24 cellular contexts compared by ENCODE assay signal in genomic region chr5:13833440-13833839, GRCh38.
A peak's percentile ranks its signal among the peaks of the same experiment; 100 is the strongest.
DNase-seq lines count a peak whose midpoint lies in the region; ATAC-seq, FAIRE-seq and TF ChIP-seq lines count a peak whose summit lies in the region.
"Had no signal": no experiment of that assay in that cellular context is flagged by ENCODE, and none has a peak within 500 bp of the region (broad histone marks: within the 10 kb centered on the region; RNA-seq: fewer than 3 reads in every experiment).

No MANE protein-coding gene starts in this region.

- no peak for TF ChIP-seq POLR2A in A549 (IDR thresholded peaks at IDR 0.05; ENCODE audit: low read length)
- TF ChIP-seq POLR2A in body of pancreas (IDR thresholded peaks at IDR 0.05) = no peak

- no peak overlapping the region for H3K27ac ChIP-seq in A549
- H3K27ac ChIP-seq in AG04450 (ENCODE audit: low read depth, low read length) = no peak overlapping the region
- H3K27ac ChIP-seq in Panc1 (ENCODE audit: low read length) = no peak overlapping the region
- H3K27ac ChIP-seq in body of pancreas = no peak overlapping the region
- no peak overlapping the region for H3K27ac ChIP-seq in osteoblast (ENCODE audit: low read depth, low read length)
- H3K27ac ChIP-seq: BLaER1 treated with 17β-estradiol and CSF1 and Interleukin-3, amounts not matched to agents 10 nM and 100 nM had no signal

- no peak for FAIRE-seq in A549 (lab: Jason Lieb, UNC)
- FAIRE-seq: D721Med, GM12891, GM18507, H54 had no signal

- intact Hi-C loops in Panc1 (cut with micrococcal nuclease; ENCODE audit: unreplicated experiment) = no loop called here
- intact Hi-C loops in body of pancreas (cut with DNase I) = no loop called here

- 44% methylated on average over 3 of the region's 3 CpGs for WGBS in A549 (ENCODE audit: missing lambda C conversion rate)
- 30 to 39% methylated on average over 3 of the region's 3 CpGs for WGBS in body of pancreas, 2 donors

- TF ChIP-seq CTCF in A549 (IDR thresholded peaks at IDR 0.05) = no peak
- TF ChIP-seq CTCF in AG04450 (IDR thresholded peaks at IDR 0.05; ENCODE audit: low read depth, low read length) = 0 out of 2 replicates have a peak, but pooled peaks have one; percentile 5
- TF ChIP-seq CTCF in Panc1 (IDR thresholded peaks at IDR 0.05) = 0 out of 2 replicates have a peak, but pooled peaks have one; percentile 5
- no peak for TF ChIP-seq CTCF in body of pancreas (IDR thresholded peaks at IDR 0.05)
- no peak for TF ChIP-seq CTCF in osteoblast (IDR thresholded peaks at IDR 0.05; ENCODE audit: extremely low read depth, low read depth, low read length)

- POLR2A ChIA-PET in A549 (lab: Yijun Ruan, JAX) (no interaction called here), AG04450 (lab: Yijun Ruan, JAX) (no interaction called here), Panc1 (lab: Charles Lee) (interaction anchor here (0.5 kb wide), 1 partner anchor 8 kb away, joined by 3 read pairs; no protein-coding TSS in a partner anchor)

- BruUV-seq in Panc1 (replicated peaks; lab: Mats Ljungman, UMichigan) = no TSS peak

- H3K27me3 Mint-ChIP-seq in T-helper 2 cell treated with Interferon-gamma antibody and Interleukin-4, amounts not matched to agents 5 μg/mL and 100 μg/mL, for 36 hours (ENCODE audit: low read depth) = no peaks in the 10 kb centered on the region
- H3K27me3 Mint-ChIP-seq: CD4-positive, alpha-beta T cell; CD8-positive, alpha-beta memory T cell had no signal

- no peak overlapping the region for H3K27ac Mint-ChIP-seq in T-helper 2 cell treated with Interferon-gamma antibody and Interleukin-4, amounts not matched to agents 5 μg/mL and 100 μg/mL, for 36 hours
- H3K27ac Mint-ChIP-seq: CD14-positive monocyte; CD4-positive, alpha-beta T cell; CD8-positive, alpha-beta memory T cell; HFFc6 had no signal

- H3K27me3 ChIP-seq in AG04450 (ENCODE audit: control insufficient read depth, insufficient read depth, low read length) (no peaks in the 10 kb centered on the region), Panc1 (ENCODE audit: control insufficient read depth, insufficient read depth, low read length) (no peaks in the 10 kb centered on the region), body of pancreas (no peaks in the 10 kb centered on the region), osteoblast (ENCODE audit: insufficient read depth, low read length) (no peaks in the 10 kb centered on the region)
- H3K27me3 ChIP-seq: BLaER1 treated with 17β-estradiol and CSF1 and Interleukin-3, amounts not matched to agents 10 nM and 100 nM had no signal

- H3K4me1 ChIP-seq in A549 (no peaks in the 10 kb centered on the region), Panc1 (ENCODE audit: control insufficient read depth, insufficient read depth, low read length) (no peaks in the 10 kb centered on the region), body of pancreas (peaks cover 6% of the 10 kb centered on the region), osteoblast (ENCODE audit: insufficient read depth, low read length) (no peaks in the 10 kb centered on the region)
- H3K4me1 ChIP-seq: BE2C; BLaER1 treated with 17β-estradiol and CSF1 and Interleukin-3, amounts not matched to agents 10 nM and 100 nM; HAP-1 had no signal

- no peak overlapping the region for H3K4me3 Mint-ChIP-seq in T-helper 2 cell treated with Interferon-gamma antibody and Interleukin-4, amounts not matched to agents 5 μg/mL and 100 μg/mL, for 36 hours
- H3K4me3 Mint-ChIP-seq: CD14-positive monocyte; CD4-positive, alpha-beta T cell; CD8-positive, alpha-beta memory T cell; HFFc6 had no signal

- no peak overlapping the region for H2AFZ ChIP-seq in osteoblast (ENCODE audit: low read length)

- H3K79me2 ChIP-seq in osteoblast (ENCODE audit: insufficient read depth, low read length) = no peaks in the 10 kb centered on the region

- H3K9me3 Mint-ChIP-seq in T-helper 2 cell treated with Interferon-gamma antibody and Interleukin-4, amounts not matched to agents 5 μg/mL and 100 μg/mL, for 36 hours = peaks cover 22% of the 10 kb centered on the region

- no peaks in the 10 kb centered on the region for H3K36me3 Mint-ChIP-seq in T-helper 2 cell treated with Interferon-gamma antibody and Interleukin-4, amounts not matched to agents 5 μg/mL and 100 μg/mL, for 36 hours (ENCODE audit: low read depth)
- H3K36me3 Mint-ChIP-seq: CD14-positive monocyte had no signal

- ATAC-seq in A549 = 0 out of 6 replicates have a peak, but pooled peaks of 1 of the 2 experiments have one; percentile 34
- no peak for ATAC-seq in Panc1
- peak; percentile 18 for ATAC-seq in body of pancreas
- no peak for ATAC-seq in GM19324 (IDR thresholded peaks at IDR 0.05; ENCODE audit: low FRiP score, unreplicated experiment)

- no peaks in the 10 kb centered on the region for H3K9me3 ChIP-seq in A549
- H3K9me3 ChIP-seq in AG04450 (ENCODE audit: control insufficient read depth, insufficient read depth, low read length) = no peaks in the 10 kb centered on the region; the same call in 1 of the 2 replicates
- H3K9me3 ChIP-seq in Panc1 (ENCODE audit: control insufficient read depth, insufficient read depth, low read depth, low read length) = 0 out of 2 replicates have a peak, but pooled peaks cover 2% of the 10 kb centered on the region
- H3K9me3 ChIP-seq in body of pancreas = no peaks in the 10 kb centered on the region
- H3K9me3 ChIP-seq in osteoblast (ENCODE audit: low read depth, low read length) = no peaks in the 10 kb centered on the region
- H3K9me3 ChIP-seq: BE2C, HAP-1 had no signal

- no peaks in the 10 kb centered on the region for H4K20me1 ChIP-seq in osteoblast (ENCODE audit: insufficient read depth, low read length)
- H4K20me1 ChIP-seq: BLaER1 treated with 17β-estradiol and CSF1 and Interleukin-3, amounts not matched to agents 10 nM and 100 nM had no signal

- H3K36me3 ChIP-seq in Panc1 (ENCODE audit: control insufficient read depth, insufficient read depth, low read length) (no peaks in the 10 kb centered on the region), body of pancreas (replicated peaks in 1 of 2; ENCODE audit: insufficient read depth in 1 of 2, low read depth in 2 of 2) (no peaks in the 10 kb centered on the region), osteoblast (ENCODE audit: insufficient read depth, low read length) (no peaks in the 10 kb centered on the region)
- H3K36me3 ChIP-seq: BE2C; BLaER1 treated with 17β-estradiol and CSF1 and Interleukin-3, amounts not matched to agents 10 nM and 100 nM; HAP-1 had no signal

- DNase-seq in A549 (ENCODE audit: low read depth in 1 of 2, low spot score in 1 of 2) = no peak
- no peak for DNase-seq in AG04450 (ENCODE audit: low read depth, low spot score)
- no peak for DNase-seq in Panc1 (ENCODE audit: low read depth, low spot score)
- no peak for DNase-seq in body of pancreas
- no peak for DNase-seq in T-helper 2 cell treated with Interferon-gamma antibody and Interleukin-4, amounts not matched to agents 5 μg/mL and 100 μg/mL, for 36 hours (ENCODE audit: low spot score)
- DNase-seq in osteoblast (ENCODE audit: insufficient read length, low spot score, missing footprints) = no peak
- no peak for DNase-seq in EL
- DNase-seq: AML-193; BE2C; CD4-positive, alpha-beta T cell; CD8-positive, alpha-beta memory T cell; DMS 273 treated with DMSO at 0.1 percent for 48 hours; DMS79; GF-D8; GOT3; HFFc6 had no signal

- no peak for TF ChIP-seq RAD21 in A549 (conservative IDR thresholded peaks at IDR 0.05 in 1 of 2, IDR thresholded peaks at IDR 0.05 in 1 of 2)

- H3K4me2 ChIP-seq in A549 (no peak overlapping the region), osteoblast (ENCODE audit: insufficient read depth, low read length) (no peak overlapping the region)
- H3K4me2 ChIP-seq: BLaER1 treated with 17β-estradiol and CSF1 and Interleukin-3, amounts not matched to agents 10 nM and 100 nM had no signal

- H3K4me3 ChIP-seq in A549 (no peak overlapping the region), AG04450 (ENCODE audit: low read depth, low read length) (no peak overlapping the region), Panc1 (ENCODE audit: low read depth in 2 of 2, low read length in 2 of 2) (no peak overlapping the region), body of pancreas (no peak overlapping the region), osteoblast (ENCODE audit: insufficient read depth, low read length) (no peak overlapping the region)
- H3K4me3 ChIP-seq: BLaER1 treated with 17β-estradiol and CSF1 and Interleukin-3, amounts not matched to agents 10 nM and 100 nM; HAP-1 had no signal

- no peaks in the 10 kb centered on the region for H3K4me1 Mint-ChIP-seq in T-helper 2 cell treated with Interferon-gamma antibody and Interleukin-4, amounts not matched to agents 5 μg/mL and 100 μg/mL, for 36 hours (ENCODE audit: low read depth)
- H3K4me1 Mint-ChIP-seq: CD14-positive monocyte; CD8-positive, alpha-beta memory T cell had no signal

- no peak for TF ChIP-seq EP300 in A549 (IDR thresholded peaks at IDR 0.05)

- CTCF ChIA-PET in A549 (lab: Yijun Ruan, JAX) = interaction anchor here (0.5 kb wide), 1 partner anchor 674 kb away, joined by 3 read pairs; no protein-coding TSS in a partner anchor
- CTCF ChIA-PET in AG04450 (lab: Charles Lee) = interaction anchor here (0.5 to 0.7 kb wide), 2 partner anchors 90 to 170 kb away, joined by 3 read pairs; no protein-coding TSS in a partner anchor
- CTCF ChIA-PET in Panc1 (lab: Charles Lee) = no interaction called here

- in situ Hi-C loops in Panc1 (cut with HindIII; ENCODE audit: low pct_unique_long_range_greater_than_20kb, low sequenced_read_pairs) = no loop called here

TF ChIP-seq in A549, 52 proteins besides CTCF, POLR2A, EP300 and RAD21:
- TF ChIP-seq MAFK (IDR thresholded peaks at IDR 0.05; ENCODE audit: partially characterized antibody) (peak; percentile 23), RCOR1 (IDR thresholded peaks at IDR 0.05; ENCODE audit: low read depth, low read length) (no peak)

Comparison
In these comparisons a context has a peak if more than half of its experiments do, and no peak if none do; other contexts are left out.
1. CTCF ChIP-seq: peak in AG04450 (single experiment) and Panc1 (single experiment); none in A549 (single experiment), body of pancreas (0 of 7) and osteoblast (single experiment).